ENCODE assay signal across 8 cellular contexts in genomic region chr17:76353004-76353598, GRCh38. TPM values are rescaled to one million over a fixed set of nuclear protein-coding genes. Genes with fewer than 3 reads are reported as not detected.
A peak's percentile ranks its signal among the peaks of the same experiment; 100 is the strongest.
DNase-seq lines count a peak whose midpoint lies in the region; ATAC-seq and TF ChIP-seq lines count a peak whose summit lies in the region.

No MANE protein-coding gene starts in this region.

- H3K4me3 ChIP-seq in IMR-90 (ENCODE audit: insufficient read depth, low read depth, low read length) (peak overlapping the region; percentile 85), retinal pigment epithelial cell (ENCODE audit: low read length) (peak overlapping the region; percentile 82)

- no peak overlapping the region for H2BK15ac ChIP-seq in IMR-90 (ENCODE audit: low read depth, low read length)

- H3K27me3 ChIP-seq in IMR-90 (ENCODE audit: control insufficient read depth, insufficient read depth, low read length), result no peaks in the 10 kb centered on the region

- H3K56ac ChIP-seq in IMR-90 (ENCODE audit: extremely low read depth, insufficient read depth, low read length), result peak overlapping the region; percentile 88

- CTCF ChIA-PET in IMR-90 (lab: Yijun Ruan, JAX), result interaction anchor here (0.7 to 1.5 kb wide), 3 partner anchors 17 to 45 kb away, joined by 3 to 7 read pairs (median 4); no protein-coding TSS in a partner anchor

- peak overlapping the region; percentile 23; the same call in 1 of the 2 replicates for H4K91ac ChIP-seq in IMR-90 (ENCODE audit: insufficient read depth, low read depth, low read length)

- peaks cover 4 to 38% of the 10 kb centered on the region in 2 experiments; a peak in 3 of 4 replicates for H3K79me1 ChIP-seq in IMR-90 (ENCODE audit: low read depth in 1 of 2, low read length in 2 of 2)

- in situ Hi-C loops in IMR-90 (cut with MboI; ENCODE audit: low sequenced_read_pairs), result no loop called here

- peaks cover 4% of the 10 kb centered on the region; the same call in 1 of the 2 replicates for H3K4me1 ChIP-seq in IMR-90 (ENCODE audit: control insufficient read depth, insufficient read depth, low read length)

- no peaks in the 10 kb centered on the region for H3K9me3 ChIP-seq in IMR-90 (ENCODE audit: control insufficient read depth, insufficient read depth, low read length)

- no peak overlapping the region for H3K18ac ChIP-seq in IMR-90 (ENCODE audit: low read depth, low read length)

- H3K14ac ChIP-seq in IMR-90 (replicated peaks; ENCODE audit: low read depth, low read length), result peak overlapping the region; percentile 74

- H2BK120ac ChIP-seq in IMR-90 (ENCODE audit: low read depth, low read length), result no peak overlapping the region

- no peak overlapping the region for H2BK20ac ChIP-seq in IMR-90 (ENCODE audit: low read depth, low read length)

- peak overlapping the region; percentile 93 for H3K9ac ChIP-seq in IMR-90 (ENCODE audit: low read depth, low read length)

- H3K23ac ChIP-seq in IMR-90 (ENCODE audit: low read depth, low read length), result peak overlapping the region; percentile 90

- no peak for TF ChIP-seq CTCF in IMR-90 (conservative IDR thresholded peaks at IDR 0.05; ENCODE audit: low read depth, low read length)
- TF ChIP-seq CTCF in retinal pigment epithelial cell (conservative IDR thresholded peaks at IDR 0.05; ENCODE audit: low read depth, low read length), result no peak

- peak; percentile 14 for ATAC-seq in GM21390 (IDR thresholded peaks at IDR 0.05; ENCODE audit: unreplicated experiment)
- ATAC-seq in IMR-90 (ENCODE audit: low read depth), result peak; percentile 28
- ATAC-seq in left cardiac atrium, result peak; percentile 39 to 57

- POLR2A ChIA-PET in IMR-90 (lab: Charles Lee; ENCODE audit: unreplicated experiment), result no interaction called here

- no peak for TF ChIP-seq RAD21 in IMR-90 (IDR thresholded peaks at IDR 0.05; ENCODE audit: low read length)

- H2AFZ ChIP-seq in IMR-90 (replicated peaks; ENCODE audit: low read length, poor library complexity), result peak overlapping the region; percentile 99

- H4K5ac ChIP-seq in IMR-90 (ENCODE audit: low read depth, low read length), result peak overlapping the region; percentile 9; the same call in 1 of the 2 replicates

- H3K27ac ChIP-seq in IMR-90 (ENCODE audit: insufficient read depth, low read length), result peak overlapping the region; percentile 93

- no peak for TF ChIP-seq POLR2A in IMR-90 (IDR thresholded peaks at IDR 0.05; ENCODE audit: low read depth, low read length)

- WGBS in IMR-90 (ENCODE audit: extremely low coverage in 2 of 2, insufficient read length in 1 of 2), 2 experiments, result 4% methylated on average over 15 of the region's 51 CpGs; no CpG with 5 or more reads in 1 of the 2 experiments

- no peaks in the 10 kb centered on the region for H3K36me3 ChIP-seq in IMR-90 (ENCODE audit: control insufficient read depth, insufficient read depth, low read length)

- peak overlapping the region; percentile 99 for H2AK9ac ChIP-seq in IMR-90 (replicated peaks; ENCODE audit: low read depth, low read length, poor library complexity)

- H3K4ac ChIP-seq in IMR-90 (ENCODE audit: low read depth, low read length), result peak overlapping the region; percentile 77

- no TSS peak for BruUV-seq in IMR-90 (replicated peaks; lab: Mats Ljungman, UMichigan)

- H4K20me1 ChIP-seq in IMR-90 (ENCODE audit: insufficient read depth, low read length), result peaks cover 4% of the 10 kb centered on the region; the same call in 1 of the 2 replicates

- dilution Hi-C loops in IMR-90 (cut with HindIII; ENCODE audit: low sequenced_read_pairs, unreplicated experiment), result no loop called here

- H4K8ac ChIP-seq in IMR-90 (ENCODE audit: low read depth in 2 of 2, low read length in 2 of 2), result peak overlapping the region; percentile 82 to 93; a peak in 2 of 4 replicates

- peak overlapping the region; percentile 81 for H2AK5ac ChIP-seq in IMR-90 (ENCODE audit: low read depth, low read length)

- peak overlapping the region; percentile 81 for H2BK5ac ChIP-seq in IMR-90 (ENCODE audit: low read depth, low read length, poor library complexity, severe bottlenecking)

- intact Hi-C loops in IMR-90 (cut with micrococcal nuclease) (no loop called here), left cardiac atrium (cut with DNase I) (no loop called here)

- H3K9me1 ChIP-seq in IMR-90 (ENCODE audit: insufficient read depth, low read length), result no peaks in the 10 kb centered on the region

- H3K4me2 ChIP-seq in IMR-90 (ENCODE audit: low read depth, low read length), result peak overlapping the region; percentile 99

- DNase-seq in ELR (ENCODE audit: low read depth), result peak; percentile 55
- no peak for DNase-seq in IMR-90
- DNase-seq in activated gamma-delta T cell treated with Interleukin-2 at 50 U/mL for 16 hours, result peak; percentile 4
- DNase-seq in left cardiac atrium, result peak; percentile 35
- no peak for DNase-seq in retinal pigment epithelial cell (ENCODE audit: low read depth)
- DNase-seq in NCI-H1105 (lab: John Stamatoyannopoulos, UW), result no peak
- no peak for DNase-seq in A172 (ENCODE audit: low spot score)

TF ChIP-seq in IMR-90, 13 proteins besides CTCF, POLR2A, EP300 and RAD21:
- TF ChIP-seq BHLHE40 (IDR thresholded peaks at IDR 0.05; ENCODE audit: low read depth, low read length), result no peak
- no peak for TF ChIP-seq RFX5 (IDR thresholded peaks at IDR 0.05; ENCODE audit: low read depth, low read length)
- TF ChIP-seq CEBPB (IDR thresholded peaks at IDR 0.05; ENCODE audit: low read depth, low read length), result no peak
- no peak for TF ChIP-seq USF2 (IDR thresholded peaks at IDR 0.05; ENCODE audit: low read depth, low read length)
- no peak for TF ChIP-seq MAFK (IDR thresholded peaks at IDR 0.05; ENCODE audit: low read depth, low read length)
- TF ChIP-seq MAZ (IDR thresholded peaks at IDR 0.05; ENCODE audit: borderline replicate concordance, low read depth, low read length), result no peak
- TF ChIP-seq CHD1 (IDR thresholded peaks at IDR 0.05; ENCODE audit: low read depth, low read length), result no peak
- TF ChIP-seq SMC3 (IDR thresholded peaks at IDR 0.05; ENCODE audit: low read depth, low read length), result no peak
- TF ChIP-seq NFE2L2 (IDR thresholded peaks at IDR 0.05; ENCODE audit: low read depth, low read length), result no peak
- TF ChIP-seq ELK1 (IDR thresholded peaks at IDR 0.05; ENCODE audit: borderline replicate concordance, low read depth, low read length), result no peak
- no peak for TF ChIP-seq FOS (IDR thresholded peaks at IDR 0.05; ENCODE audit: low read depth, low read length)
- TF ChIP-seq RCOR1 (IDR thresholded peaks at IDR 0.05; ENCODE audit: insufficient replicate concordance, low read length), result no peak
- no peak for TF ChIP-seq MXI1 (IDR thresholded peaks at IDR 0.05; ENCODE audit: borderline replicate concordance, low read depth, low read length)

RNA-seq across cellular contexts. Expression of gene PRPSAP1, which starts 0.6 kb away (rescaled TPM):
- total RNA-seq in IMR-90 (2012; rRNA removed), result 29.2 and 34.4 TPM in 2 replicates
- 38.6 and 48.6 TPM in 2 replicates for polyA plus RNA-seq in IMR-90 (2012; rRNA removed)
- 29.6 and 34.4 TPM in 2 replicates for polyA plus RNA-seq in IMR-90 (2012; cell fraction: cytosol; rRNA removed)
- polyA plus RNA-seq in IMR-90 (2012; cell fraction: nucleus; rRNA removed; ENCODE audit: low replicate concordance), result 40.4 and 135 TPM in 2 replicates
- 10 to 100 TPM; 38.9 to 39.3 TPM for total RNA-seq in left cardiac atrium
- 33.8 and 49.7 TPM in 2 replicates for total RNA-seq in A172 (2014; rRNA removed; shearing (Covaris generic))

RNA-seq across cellular contexts. Expression of gene SPHK1, which starts 31.3 kb away (rescaled TPM):
- total RNA-seq in IMR-90 (2012; rRNA removed) (44.4 and 45.8 TPM in 2 replicates), left cardiac atrium (10 to 100 TPM in 1 of 2 donors, 1 to 10 TPM in 1; 4.8 to 27.9 TPM)
- polyA plus RNA-seq in IMR-90 (2012; rRNA removed), result 82.7 and 94.2 TPM in 2 replicates
- polyA plus RNA-seq in IMR-90 (2012; cell fraction: cytosol; rRNA removed), result 89.5 and 99.7 TPM in 2 replicates
- 571 and 890 TPM in 2 replicates for polyA plus RNA-seq in IMR-90 (2012; cell fraction: nucleus; rRNA removed; ENCODE audit: low replicate concordance)
- total RNA-seq in A172 (2014; rRNA removed; shearing (Covaris generic)), result 31.6 and 38.1 TPM in 2 replicates

RNA-seq across cellular contexts. Expression of gene QRICH2, which starts 45.0 kb away (rescaled TPM):
- total RNA-seq in IMR-90 (2012; rRNA removed) (3.9 and 4.8 TPM in 2 replicates), left cardiac atrium (1 to 10 TPM; 1.9 to 3.9 TPM)
- 4.3 and 4.7 TPM in 2 replicates for polyA plus RNA-seq in IMR-90 (2012; rRNA removed)
- 1.5 and 2.8 TPM in 2 replicates for polyA plus RNA-seq in IMR-90 (2012; cell fraction: cytosol; rRNA removed)
- polyA plus RNA-seq in IMR-90 (2012; cell fraction: nucleus; rRNA removed; ENCODE audit: low replicate concordance), result 30.2 and 57.3 TPM in 2 replicates
- total RNA-seq in A172 (2014; rRNA removed; shearing (Covaris generic)), result 2.1 and 2.8 TPM in 2 replicates

Comparison
In these comparisons a context has a peak if more than half of its experiments do, and no peak if none do; other contexts are left out.
1. DNase-seq: peak in ELR (single experiment), activated gamma-delta T cell treated with Interleukin-2 at 50 U/mL for 16 hours (single experiment) and left cardiac atrium (single experiment); none in IMR-90 (single experiment), retinal pigment epithelial cell (single experiment), NCI-H1105 (single experiment) and A172 (single experiment).
2. Peak in every context shown above with its lines, with median percentiles within 50 percentile points of each other: ATAC-seq.